ENCODE assay signal across 1 cellular context in the genomic region with DNA sequence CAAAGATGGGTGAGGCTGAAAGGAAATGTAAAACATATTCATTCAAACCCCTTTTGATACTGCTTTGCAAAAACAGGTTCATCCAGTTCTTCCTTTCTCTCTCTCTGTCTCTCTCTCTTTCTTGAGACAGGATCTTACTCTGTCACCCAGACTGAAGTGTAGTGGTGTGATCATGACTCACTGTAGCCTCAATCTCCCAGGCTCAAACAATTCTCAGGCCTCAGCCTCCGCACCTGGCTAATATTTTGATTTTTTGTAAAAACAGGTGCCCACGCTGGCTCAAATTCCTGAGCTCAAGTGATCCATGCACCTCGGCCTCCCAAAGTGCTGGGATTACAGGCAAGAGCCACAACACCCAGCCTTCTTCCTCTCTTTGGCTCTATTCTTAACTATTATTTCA.
TF ChIP-seq lines count a peak whose summit lies in the region.

No MANE protein-coding gene starts in this region.

TF ChIP-seq in GM23338, 12 proteins besides CTCF, POLR2A, EP300 and RAD21:
- TF ChIP-seq ZNF114 (CRISPR knock-in tag; IDR thresholded peaks at IDR 0.05) (no peak), NANOG (IDR thresholded peaks at IDR 0.05; ENCODE audit: borderline replicate concordance) (no peak), ZNF331 (CRISPR knock-in tag; IDR thresholded peaks at IDR 0.05; ENCODE audit: low read depth) (no peak), JUNB (IDR thresholded peaks at IDR 0.05; ENCODE audit: unreplicated experiment) (no peak), CREB1 (CRISPR knock-in tag; IDR thresholded peaks at IDR 0.05; ENCODE audit: low read depth) (no peak), STAT1 (IDR thresholded peaks at IDR 0.05; ENCODE audit: unreplicated experiment) (no peak), POLR2AphosphoS5 (IDR thresholded peaks at IDR 0.05; ENCODE audit: low read depth) (no peak), EZH2phosphoT487 (IDR thresholded peaks at IDR 0.05; ENCODE audit: unreplicated experiment) (no peak)
- TF ChIP-seq, protein P1, sequence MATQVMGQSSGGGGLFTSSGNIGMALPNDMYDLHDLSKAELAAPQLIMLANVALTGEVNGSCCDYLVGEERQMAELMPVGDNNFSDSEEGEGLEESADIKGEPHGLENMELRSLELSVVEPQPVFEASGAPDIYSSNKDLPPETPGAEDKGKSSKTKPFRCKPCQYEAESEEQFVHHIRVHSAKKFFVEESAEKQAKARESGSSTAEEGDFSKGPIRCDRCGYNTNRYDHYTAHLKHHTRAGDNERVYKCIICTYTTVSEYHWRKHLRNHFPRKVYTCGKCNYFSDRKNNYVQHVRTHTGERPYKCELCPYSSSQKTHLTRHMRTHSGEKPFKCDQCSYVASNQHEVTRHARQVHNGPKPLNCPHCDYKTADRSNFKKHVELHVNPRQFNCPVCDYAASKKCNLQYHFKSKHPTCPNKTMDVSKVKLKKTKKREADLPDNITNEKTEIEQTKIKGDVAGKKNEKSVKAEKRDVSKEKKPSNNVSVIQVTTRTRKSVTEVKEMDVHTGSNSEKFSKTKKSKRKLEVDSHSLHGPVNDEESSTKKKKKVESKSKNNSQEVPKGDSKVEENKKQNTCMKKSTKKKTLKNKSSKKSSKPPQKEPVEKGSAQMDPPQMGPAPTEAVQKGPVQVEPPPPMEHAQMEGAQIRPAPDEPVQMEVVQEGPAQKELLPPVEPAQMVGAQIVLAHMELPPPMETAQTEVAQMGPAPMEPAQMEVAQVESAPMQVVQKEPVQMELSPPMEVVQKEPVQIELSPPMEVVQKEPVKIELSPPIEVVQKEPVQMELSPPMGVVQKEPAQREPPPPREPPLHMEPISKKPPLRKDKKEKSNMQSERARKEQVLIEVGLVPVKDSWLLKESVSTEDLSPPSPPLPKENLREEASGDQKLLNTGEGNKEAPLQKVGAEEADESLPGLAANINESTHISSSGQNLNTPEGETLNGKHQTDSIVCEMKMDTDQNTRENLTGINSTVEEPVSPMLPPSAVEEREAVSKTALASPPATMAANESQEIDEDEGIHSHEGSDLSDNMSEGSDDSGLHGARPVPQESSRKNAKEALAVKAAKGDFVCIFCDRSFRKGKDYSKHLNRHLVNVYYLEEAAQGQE (IDR thresholded peaks at IDR 0.05; ENCODE audit: unreplicated experiment), result no peak
- TF ChIP-seq, protein P2, sequence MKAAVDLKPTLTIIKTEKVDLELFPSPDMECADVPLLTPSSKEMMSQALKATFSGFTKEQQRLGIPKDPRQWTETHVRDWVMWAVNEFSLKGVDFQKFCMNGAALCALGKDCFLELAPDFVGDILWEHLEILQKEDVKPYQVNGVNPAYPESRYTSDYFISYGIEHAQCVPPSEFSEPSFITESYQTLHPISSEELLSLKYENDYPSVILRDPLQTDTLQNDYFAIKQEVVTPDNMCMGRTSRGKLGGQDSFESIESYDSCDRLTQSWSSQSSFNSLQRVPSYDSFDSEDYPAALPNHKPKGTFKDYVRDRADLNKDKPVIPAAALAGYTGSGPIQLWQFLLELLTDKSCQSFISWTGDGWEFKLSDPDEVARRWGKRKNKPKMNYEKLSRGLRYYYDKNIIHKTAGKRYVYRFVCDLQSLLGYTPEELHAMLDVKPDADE (IDR thresholded peaks at IDR 0.05), result no peak
- TF ChIP-seq, protein P3, sequence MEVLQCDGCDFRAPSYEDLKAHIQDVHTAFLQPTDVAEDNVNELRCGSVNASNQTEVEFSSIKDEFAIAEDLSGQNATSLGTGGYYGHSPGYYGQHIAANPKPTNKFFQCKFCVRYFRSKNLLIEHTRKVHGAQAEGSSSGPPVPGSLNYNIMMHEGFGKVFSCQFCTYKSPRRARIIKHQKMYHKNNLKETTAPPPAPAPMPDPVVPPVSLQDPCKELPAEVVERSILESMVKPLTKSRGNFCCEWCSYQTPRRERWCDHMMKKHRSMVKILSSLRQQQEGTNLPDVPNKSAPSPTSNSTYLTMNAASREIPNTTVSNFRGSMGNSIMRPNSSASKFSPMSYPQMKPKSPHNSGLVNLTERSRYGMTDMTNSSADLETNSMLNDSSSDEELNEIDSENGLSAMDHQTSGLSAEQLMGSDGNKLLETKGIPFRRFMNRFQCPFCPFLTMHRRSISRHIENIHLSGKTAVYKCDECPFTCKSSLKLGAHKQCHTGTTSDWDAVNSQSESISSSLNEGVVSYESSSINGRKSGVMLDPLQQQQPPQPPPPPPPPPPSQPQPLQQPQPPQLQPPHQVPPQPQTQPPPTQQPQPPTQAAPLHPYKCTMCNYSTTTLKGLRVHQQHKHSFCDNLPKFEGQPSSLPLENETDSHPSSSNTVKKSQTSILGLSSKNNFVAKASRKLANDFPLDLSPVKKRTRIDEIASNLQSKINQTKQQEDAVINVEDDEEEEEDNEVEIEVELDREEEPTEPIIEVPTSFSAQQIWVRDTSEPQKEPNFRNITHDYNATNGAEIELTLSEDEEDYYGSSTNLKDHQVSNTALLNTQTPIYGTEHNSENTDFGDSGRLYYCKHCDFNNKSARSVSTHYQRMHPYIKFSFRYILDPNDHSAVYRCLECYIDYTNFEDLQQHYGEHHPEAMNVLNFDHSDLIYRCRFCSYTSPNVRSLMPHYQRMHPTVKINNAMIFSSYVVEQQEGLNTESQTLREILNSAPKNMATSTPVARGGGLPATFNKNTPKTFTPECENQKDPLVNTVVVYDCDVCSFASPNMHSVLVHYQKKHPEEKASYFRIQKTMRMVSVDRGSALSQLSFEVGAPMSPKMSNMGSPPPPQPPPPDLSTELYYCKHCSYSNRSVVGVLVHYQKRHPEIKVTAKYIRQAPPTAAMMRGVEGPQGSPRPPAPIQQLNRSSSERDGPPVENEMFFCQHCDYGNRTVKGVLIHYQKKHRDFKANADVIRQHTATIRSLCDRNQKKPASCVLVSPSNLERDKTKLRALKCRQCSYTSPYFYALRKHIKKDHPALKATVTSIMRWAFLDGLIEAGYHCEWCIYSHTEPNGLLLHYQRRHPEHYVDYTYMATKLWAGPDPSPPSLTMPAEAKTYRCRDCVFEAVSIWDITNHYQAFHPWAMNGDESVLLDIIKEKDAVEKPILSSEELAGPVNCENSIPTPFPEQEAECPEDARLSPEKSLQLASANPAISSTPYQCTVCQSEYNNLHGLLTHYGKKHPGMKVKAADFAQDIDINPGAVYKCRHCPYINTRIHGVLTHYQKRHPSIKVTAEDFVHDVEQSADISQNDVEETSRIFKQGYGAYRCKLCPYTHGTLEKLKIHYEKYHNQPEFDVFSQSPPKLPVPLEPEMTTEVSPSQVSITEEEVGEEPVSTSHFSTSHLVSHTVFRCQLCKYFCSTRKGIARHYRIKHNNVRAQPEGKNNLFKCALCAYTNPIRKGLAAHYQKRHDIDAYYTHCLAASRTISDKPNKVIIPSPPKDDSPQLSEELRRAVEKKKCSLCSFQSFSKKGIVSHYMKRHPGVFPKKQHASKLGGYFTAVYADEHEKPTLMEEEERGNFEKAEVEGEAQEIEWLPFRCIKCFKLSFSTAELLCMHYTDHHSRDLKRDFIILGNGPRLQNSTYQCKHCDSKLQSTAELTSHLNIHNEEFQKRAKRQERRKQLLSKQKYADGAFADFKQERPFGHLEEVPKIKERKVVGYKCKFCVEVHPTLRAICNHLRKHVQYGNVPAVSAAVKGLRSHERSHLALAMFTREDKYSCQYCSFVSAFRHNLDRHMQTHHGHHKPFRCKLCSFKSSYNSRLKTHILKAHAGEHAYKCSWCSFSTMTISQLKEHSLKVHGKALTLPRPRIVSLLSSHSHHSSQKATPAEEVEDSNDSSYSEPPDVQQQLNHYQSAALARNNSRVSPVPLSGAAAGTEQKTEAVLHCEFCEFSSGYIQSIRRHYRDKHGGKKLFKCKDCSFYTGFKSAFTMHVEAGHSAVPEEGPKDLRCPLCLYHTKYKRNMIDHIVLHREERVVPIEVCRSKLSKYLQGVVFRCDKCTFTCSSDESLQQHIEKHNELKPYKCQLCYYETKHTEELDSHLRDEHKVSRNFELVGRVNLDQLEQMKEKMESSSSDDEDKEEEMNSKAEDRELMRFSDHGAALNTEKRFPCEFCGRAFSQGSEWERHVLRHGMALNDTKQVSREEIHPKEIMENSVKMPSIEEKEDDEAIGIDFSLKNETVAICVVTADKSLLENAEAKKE (CRISPR knock-in tag; IDR thresholded peaks at IDR 0.05), result no peak
